39 cellular contexts compared by ENCODE assay signal in the genomic region with DNA sequence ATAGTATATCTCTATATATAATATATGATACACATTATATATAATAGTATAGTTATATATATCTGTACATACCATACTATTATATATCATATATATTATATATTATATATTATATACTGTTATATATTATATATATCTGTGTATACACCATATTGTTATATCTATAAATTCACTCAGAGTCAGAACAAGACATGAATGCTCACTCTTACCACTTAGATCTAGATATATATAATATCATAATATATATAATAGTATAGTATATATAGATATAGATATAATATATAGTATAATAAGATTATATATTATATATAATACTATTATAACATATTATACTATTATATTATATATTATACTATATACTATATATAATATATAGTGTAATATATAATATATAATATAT. TPM values are rescaled to one million over a fixed set of nuclear protein-coding genes. Genes with fewer than 3 reads are reported as not detected.
"Had no signal": no experiment of that assay in that cellular context is flagged by ENCODE, and none has a peak within 500 bp of the region (broad histone marks: within the 10 kb centered on the region; RNA-seq: fewer than 3 reads in every experiment).

No MANE protein-coding gene starts in this region.

- H3K36me3 ChIP-seq: MG63 had no signal

- H3K9me3 ChIP-seq: MG63 had no signal

- DNase-seq: Karpas-422, Kasumi-1, MG63, MM.1S, MV-4-11, NCI-H1048, NCI-H1092, NCI-H1092 treated with DMSO at 0.1 percent for 48 hours, NCI-H1105, NCI-H1105 treated with DMSO at 0.1 percent for 48 hours, NCI-H1417, NCI-H1417 treated with DMSO at 0.1 percent for 48 hours, NCI-H1436, NCI-H1436 treated with DMSO at 0.1 percent for 48 hours, NCI-H146, NCI-H1694, NCI-H1694 treated with DMSO at 0.1 percent for 48 hours, NCI-H187, NCI-H187 treated with DMSO at 0.1 percent for 48 hours, NCI-H1930, NCI-H2029, NCI-H2029 treated with DMSO at 0.1 percent for 48 hours, NCI-H2081, NCI-H2081 treated with DMSO at 0.1 percent for 48 hours, NCI-H2107, NCI-H2171, NCI-H2171 treated with DMSO at 0.1 percent for 48 hours, NCI-H2227 treated with DMSO at 0.1 percent for 48 hours, NCI-H226, NCI-H345, NCI-H446, NCI-H446 treated with DMSO at 0.1 percent for 48 hours, NCI-H510A, NCI-H510A treated with DMSO at 0.1 percent for 48 hours, NCI-H524 had no signal

- H3K4me3 ChIP-seq: MG63 had no signal

RNA-seq across cellular contexts. Expression of a gene that starts 9.3 kb away (rescaled TPM):
- total RNA-seq: LHCN-M2, M059J, MCF 10A, NCI-H460 had no signal
